In genomic region chr17:81396722-81397313, GRCh38 we compare ENCODE assay signal across 8 cellular contexts. TPM values are rescaled to one million over a fixed set of nuclear protein-coding genes. Genes with fewer than 3 reads are reported as not detected.
DNase-seq lines count a peak whose midpoint lies in the region; ATAC-seq and TF ChIP-seq lines count a peak whose summit lies in the region.

No MANE protein-coding gene starts in this region.

- H3K4me3 ChIP-seq in HAP-1 (peak overlapping the region; percentile 67), RWPE2 (ENCODE audit: severe bottlenecking) (peak overlapping the region; percentile 82), left lung (peak overlapping the region; percentile 45 to 72)

- peak overlapping the region; percentile 100 for H3K27ac ChIP-seq in 22Rv1
- H3K27ac ChIP-seq in RWPE2 (ENCODE audit: poor library complexity, severe bottlenecking) = peak overlapping the region; percentile 75
- H3K27ac ChIP-seq in caudate nucleus (ENCODE audit: low read depth, low read length) = peak overlapping the region; percentile 86
- H3K27ac ChIP-seq in left lung = peak overlapping the region; percentile 93
- peak overlapping the region; percentile 74 for H3K27ac ChIP-seq in temporal lobe (ENCODE audit: low read depth, low read length)

- intact Hi-C loops in left lung (cut with DNase I) = loop anchor here (5.0 to 10.0 kb wide), 2 partner anchors 88 to 115 kb away; partner anchors contain the start of gene ACTG1 (in 1 of the 2)

- H3K27me3 ChIP-seq in HAP-1 (ENCODE audit: low read depth) = no peaks in the 10 kb centered on the region
- H3K27me3 ChIP-seq in RWPE2 (ENCODE audit: insufficient read depth, poor library complexity, severe bottlenecking) = no peaks in the 10 kb centered on the region
- H3K27me3 ChIP-seq in left lung = peaks cover 0 to 98% of the 10 kb centered on the region in 2 donors

- H3K36me3 ChIP-seq in HAP-1 (replicated peaks) = no peaks in the 10 kb centered on the region
- H3K36me3 ChIP-seq in RWPE2 (ENCODE audit: low read depth) = peaks cover 8% of the 10 kb centered on the region; the same call in 1 of the 2 replicates
- H3K36me3 ChIP-seq in left lung = no peaks in the 10 kb centered on the region

- no peak for TF ChIP-seq CTCF in 22Rv1 (IDR thresholded peaks at IDR 0.05)
- no peak for TF ChIP-seq CTCF in RWPE2 (IDR thresholded peaks at IDR 0.05; ENCODE audit: poor library complexity, severe bottlenecking)
- no peak for TF ChIP-seq CTCF in left lung (IDR thresholded peaks at IDR 0.05)

- DNase-seq in HAP-1 (ENCODE audit: low spot score in 2 of 2) (peak; percentile 87 to 89), RWPE2 (ENCODE audit: low spot score) (no peak), caudate nucleus (lab: John Stamatoyannopoulos, UW) (peak in 22 of 61 donors; percentile 30 to 80 (median 56)), left lung (no peak), cerebellar nuclear complex (lab: John Stamatoyannopoulos, UW) (no peak)

- in situ Hi-C loops in HAP-1 (cut with MboI; ENCODE audit: low sequenced_read_pairs) = loop anchor here (10.0 kb wide), 1 partner anchor 88 kb away; no protein-coding TSS in a partner anchor

- ATAC-seq in RWPE2 (ENCODE audit: low read depth) (no peak; the same call in 2 of the 3 replicates), left lung (no peak), GM18868 (IDR thresholded peaks at IDR 0.05; ENCODE audit: unreplicated experiment) (no peak)

- H3K9me3 ChIP-seq in HAP-1 (no peaks in the 10 kb centered on the region), RWPE2 (ENCODE audit: severe bottlenecking) (no peaks in the 10 kb centered on the region), left lung (no peaks in the 10 kb centered on the region)

- H3K4me1 ChIP-seq in HAP-1 (peaks cover 27% of the 10 kb centered on the region), RWPE2 (ENCODE audit: insufficient read depth, poor library complexity, severe bottlenecking) (peaks cover 12% of the 10 kb centered on the region), left lung (peaks cover 30 to 88% of the 10 kb centered on the region in 2 donors)

RNA-seq across cellular contexts. Expression of gene BAHCC1, which starts 1.6 kb away (rescaled TPM):
- 10 to 100 TPM; 13.6 to 19.8 TPM for total RNA-seq in left lung
- 16.7 TPM for total RNA-seq in temporal lobe

Comparison
In these comparisons a context has a peak if more than half of its experiments do, and no peak if none do; other contexts are left out.
1. DNase-seq: peak in HAP-1 (2 of 2); none in RWPE2 (single experiment), left lung (0 of 2) and cerebellar nuclear complex (0 of 2).
2. Peak in every context shown above with its lines, with median percentiles within 50 percentile points of each other: H3K27ac ChIP-seq and H3K4me3 ChIP-seq.